Comparison of ENCODE assay signal across 17 cellular contexts in the genomic region with DNA sequence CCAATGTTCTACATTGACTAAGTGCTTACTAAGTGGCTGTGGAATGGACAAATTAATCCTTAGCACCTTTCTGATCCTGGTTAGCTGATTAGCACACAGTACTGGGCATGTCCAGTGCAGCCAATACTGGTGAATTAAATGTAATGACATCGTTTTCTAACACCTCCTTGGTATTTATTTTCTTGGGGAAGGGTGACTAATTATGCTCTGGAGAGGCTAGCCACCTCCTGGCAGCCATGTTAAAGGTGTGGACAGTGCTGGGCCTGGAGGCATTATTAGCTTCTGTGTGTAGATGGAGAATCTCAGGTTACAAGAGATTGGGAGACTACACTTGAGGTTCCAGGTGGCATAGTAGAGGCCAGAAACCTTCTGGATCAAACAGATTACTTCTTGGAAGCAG.
"Had no signal": no experiment of that assay in that cellular context is flagged by ENCODE, and none has a peak within 500 bp of the region (broad histone marks: within the 10 kb centered on the region; RNA-seq: fewer than 3 reads in every experiment).

No MANE protein-coding gene starts in this region.

- H3K36me3 ChIP-seq: spleen, transverse colon had no signal

- H3K9me3 ChIP-seq: spleen, transverse colon had no signal

- H3K4me1 ChIP-seq: parathyroid adenoma, spleen, transverse colon had no signal

- H3K27ac ChIP-seq: parathyroid adenoma, spleen, transverse colon had no signal

- ATAC-seq: activated CD4-positive, alpha-beta T cell treated with anti-CD3 and anti-CD28 coated beads for 36 hours; activated CD8-positive, alpha-beta memory T cell treated with anti-CD3 and anti-CD28 coated beads, Interleukin-2, amount 10 ng/mL, durations not matched to agents 7 days and 5 days; activated CD8-positive, alpha-beta T cell treated with anti-CD3 and anti-CD28 coated beads, Interleukin-2, amount 10 ng/mL, durations not matched to agents 7 days and 5 days; activated naive CD8-positive, alpha-beta T cell treated with anti-CD3 and anti-CD28 coated beads, Interleukin-2, amount 50 U/mL, for 24 hours; naive thymus-derived CD8-positive, alpha-beta T cell; right cardiac atrium had no signal

- H3K4me3 ChIP-seq: spleen, transverse colon had no signal

- H3K27me3 ChIP-seq: spleen, transverse colon had no signal

- DNase-seq: activated B cell treated with CpG ODN at 0.5 μM for 24 hours; activated CD4-positive, alpha-beta T cell treated with anti-CD3 and anti-CD28 coated beads for 36 hours; activated CD8-positive, alpha-beta memory T cell treated with anti-CD3 and anti-CD28 coated beads, Interleukin-2, amount 10 ng/mL, durations not matched to agents 7 days and 5 days; activated CD8-positive, alpha-beta T cell treated with anti-CD3 and anti-CD28 coated beads, Interleukin-2, amount 10 ng/mL, durations not matched to agents 7 days and 5 days; activated naive CD8-positive, alpha-beta T cell treated with anti-CD3 and anti-CD28 coated beads, Interleukin-2, amount 50 U/mL, for 24 hours; activated T-cell treated with anti-CD3 and anti-CD28 coated beads, Interleukin-2, amount 50 U/mL, for 48 hours; dermis blood vessel endothelial cell; effector CD8-positive, alpha-beta T cell; erythroblast; head of caudate nucleus; kidney; naive thymus-derived CD8-positive, alpha-beta T cell; right cardiac atrium; spleen; stimulated activated naive CD4-positive, alpha-beta T cell; transverse colon had no signal

- H3K79me2 ChIP-seq: parathyroid adenoma had no signal

- H3K9ac ChIP-seq: parathyroid adenoma had no signal

- H2AFZ ChIP-seq: parathyroid adenoma had no signal
